Comparison of ENCODE assay signal across 8 cellular contexts in genomic region chr1:101567582-101568189, GRCh38.
DNase-seq lines count a peak whose midpoint lies in the region; ATAC-seq and TF ChIP-seq lines count a peak whose summit lies in the region.

No MANE protein-coding gene starts in this region.

- H3K27ac ChIP-seq in Peyer's patch (no peak overlapping the region), heart right ventricle (no peak overlapping the region)

- 49 to 51% methylated on average over 4 of the region's 4 CpGs for WGBS in heart right ventricle, 2 donors

- no peaks in the 10 kb centered on the region for H3K9me3 ChIP-seq in Peyer's patch
- H3K9me3 ChIP-seq in heart right ventricle: peaks cover 0 to 14% (median 0%) of the 10 kb centered on the region in 11 donors

- intact Hi-C loops in heart right ventricle (cut with DNase I): loop anchor here in 1 of 10 donors (10.0 kb wide), 1 partner anchor 263 kb away; no protein-coding TSS in a partner anchor

- ATAC-seq in GM19395 (IDR thresholded peaks at IDR 0.05; ENCODE audit: unreplicated experiment): peak; percentile 99
- ATAC-seq in HG03342 (IDR thresholded peaks at IDR 0.05; ENCODE audit: unreplicated experiment): peak; percentile 97
- ATAC-seq in heart right ventricle: peak in 1 of 8 donors; percentile 39

- H3K4me3 ChIP-seq in Peyer's patch (no peak overlapping the region), heart right ventricle (no peak overlapping the region)

- peak; percentile 24 for DNase-seq in DMS114 treated with DMSO at 0.1 percent for 48 hours (lab: John Stamatoyannopoulos, UW; ENCODE audit: unreplicated experiment)
- peak; percentile 19 to 60 (median 54) for DNase-seq in Peyer's patch
- DNase-seq in activated T-helper 9 cell treated with anti-CD3 and anti-CD28 coated beads, Interleukin-2, amount 50 U/mL, for 16 hours (ENCODE audit: low read depth): peak; percentile 6
- DNase-seq in heart right ventricle: peak in 1 of 2 donors; percentile 19
- peak; percentile 24 to 41 for DNase-seq in stimulated activated CD4-positive, alpha-beta T cell treated with anti-CD3 and anti-CD28 coated beads, Interleukin-1b, Interleukin-23, amount 100 ng/mL, for 4 hours (ENCODE audit: low read depth in 2 of 2)
- DNase-seq in NCI-H187 treated with DMSO at 0.1 percent for 48 hours (lab: John Stamatoyannopoulos, UW): no peak

- no peaks in the 10 kb centered on the region for H3K36me3 ChIP-seq in Peyer's patch
- H3K36me3 ChIP-seq in heart right ventricle: no peaks in the 10 kb centered on the region

- TF ChIP-seq POLR2A in Peyer's patch (IDR thresholded peaks at IDR 0.05): no peak

- no peaks in the 10 kb centered on the region for H3K4me1 ChIP-seq in Peyer's patch
- no peaks in the 10 kb centered on the region for H3K4me1 ChIP-seq in heart right ventricle

- peak; percentile 50 to 80 (median 62) for TF ChIP-seq CTCF in Peyer's patch (IDR thresholded peaks at IDR 0.05)
- peak; percentile 51 to 89 (median 83) for TF ChIP-seq CTCF in heart right ventricle (IDR thresholded peaks at IDR 0.05)

- H3K27me3 ChIP-seq in Peyer's patch (no peaks in the 10 kb centered on the region), heart right ventricle (no peaks in the 10 kb centered on the region)
